8 cellular contexts compared by ENCODE assay signal in genomic region chr12:71439362-71439612, GRCh38. TPM values are rescaled to one million over a fixed set of nuclear protein-coding genes. Genes with fewer than 3 reads are reported as not detected.
DNase-seq lines count a peak whose midpoint lies in the region; ATAC-seq and TF ChIP-seq lines count a peak whose summit lies in the region.

No MANE protein-coding gene starts in this region.

- peak overlapping the region; percentile 69 to 86 (median 70) for H3K4me3 Mint-ChIP-seq in T-cell

- TF ChIP-seq CTCF in foreskin fibroblast (IDR thresholded peaks at IDR 0.05; ENCODE audit: low read depth, low read length), result no peak

- DNase-seq in T-cell (no peak), foreskin fibroblast (no peak), skeletal muscle cell (ENCODE audit: low read depth) (no peak), medulla oblongata (ENCODE audit: extremely low spot score) (no peak), NCI-H1105 (lab: John Stamatoyannopoulos, UW) (no peak), amniotic stem cell (lab: John Stamatoyannopoulos, UW) (no peak)

- H3K4me3 ChIP-seq in GM08714 (ENCODE audit: low read length), result peak overlapping the region; percentile 41
- H3K4me3 ChIP-seq in foreskin fibroblast (ENCODE audit: low read depth in 1 of 2, low read length in 2 of 2), result peak overlapping the region; percentile 26 to 36
- peak overlapping the region; percentile 54 for H3K4me3 ChIP-seq in skeletal muscle cell (ENCODE audit: low read depth, low read length)

- peak in 3 of 4 experiments; percentile 24 to 43 (median 37) for ATAC-seq in T-cell (replicated peaks in 1 of 4)
- no peak for ATAC-seq in HG02970 (IDR thresholded peaks at IDR 0.05; ENCODE audit: low FRiP score, unreplicated experiment)

- peaks cover 53 to 58% of the 10 kb centered on the region in 2 donors for H3K27me3 Mint-ChIP-seq in T-cell

- peaks cover 17 to 25% (median 20%) of the 10 kb centered on the region in 3 donors for H3K9me3 Mint-ChIP-seq in T-cell

- POLR2A ChIA-PET in T-cell (lab: Charles Lee), result no interaction called here

- CTCF ChIA-PET in T-cell (lab: Charles Lee), result no interaction called here

- peaks cover 22 to 26% (median 24%) of the 10 kb centered on the region in 3 donors for H3K4me1 Mint-ChIP-seq in T-cell

- H3K27ac Mint-ChIP-seq in T-cell, result no peak overlapping the region

- H3K36me3 Mint-ChIP-seq in T-cell, result no peaks in the 10 kb centered on the region

RNA-seq across cellular contexts. Expression of gene LGR5, which starts 0.3 kb away (rescaled TPM):
- under 1 TPM in 1 of 5 donors, not detected in 4; 0.25 TPM for total RNA-seq in T-cell
